22 cellular contexts compared by ENCODE assay signal in the genomic region with DNA sequence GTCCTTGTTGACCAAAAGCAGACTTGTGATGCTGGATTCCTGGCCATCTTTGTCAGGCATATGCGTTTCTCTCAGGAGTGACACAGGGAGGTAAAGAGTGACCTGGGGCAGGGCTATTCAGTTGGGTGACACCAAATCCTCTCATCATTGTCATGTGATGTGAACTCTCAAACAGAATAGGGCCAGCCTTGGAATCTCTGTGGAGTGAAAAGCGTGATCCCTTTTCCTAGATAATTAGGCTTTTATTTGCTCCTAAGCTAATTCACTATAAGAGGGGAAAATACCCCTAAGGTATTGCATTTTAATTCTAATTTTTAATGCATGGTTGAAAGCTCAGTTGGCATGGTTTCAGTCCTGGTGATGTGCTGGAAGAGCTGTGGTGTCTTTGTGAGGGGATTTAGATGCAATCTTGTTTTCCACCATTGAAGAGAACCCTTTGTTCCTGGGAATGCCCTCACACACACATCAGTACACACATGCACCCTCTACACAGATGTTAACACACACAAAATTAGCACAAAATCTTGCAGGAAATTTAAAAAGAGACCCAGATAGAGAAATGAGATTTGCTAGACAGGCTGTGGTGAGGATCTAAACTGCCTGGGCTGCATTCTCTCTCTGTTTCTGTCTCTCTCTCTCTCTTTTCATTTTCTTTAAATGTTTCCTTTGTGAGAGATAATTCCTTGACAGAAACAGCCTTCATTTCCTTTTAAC.
"Had no signal": no experiment of that assay in that cellular context is flagged by ENCODE, and none has a peak within 500 bp of the region (broad histone marks: within the 10 kb centered on the region; RNA-seq: fewer than 3 reads in every experiment).

No MANE protein-coding gene starts in this region.

- H3K4me1 ChIP-seq: ascending aorta had no signal

- H3K4me3 ChIP-seq: ascending aorta had no signal

- H3K9me3 ChIP-seq: ascending aorta had no signal

- DNase-seq: activated CD4-positive, alpha-beta memory T cell treated with anti-CD3 and anti-CD28 coated beads for 36 hours; activated CD4-positive, alpha-beta T cell treated with anti-CD3 and anti-CD28 coated beads, Interleukin-2, amount 10 ng/mL, durations not matched to agents 7 days and 5 days; activated CD4-positive, CD25-positive, alpha-beta regulatory T cell; activated CD8-positive, alpha-beta memory T cell treated with anti-CD3 and anti-CD28 coated beads for 24 hours; activated effector memory CD4-positive, alpha-beta T cell treated with anti-CD3 and anti-CD28 coated beads, Interleukin-2, amount 50 U/mL, for 16 hours; activated naive CD4-positive, alpha-beta T cell treated with Interleukin-2 at 50 U/mL for 16 hours; activated naive CD8-positive, alpha-beta T cell treated with anti-CD3 and anti-CD28 coated beads, Interleukin-2, amount 50 U/mL, for 24 hours; activated T-cell treated with anti-CD3 and anti-CD28 coated beads, Interleukin-2, amount 50 U/mL, for 4 hours; amniotic stem cell; NCI-H146; NCI-H1930; NCI-H2171 treated with DMSO at 0.1 percent for 48 hours; NCI-H226; NCI-H526; NCI-H774; SIG-M5; T-helper 1 cell had no signal

- H3K4me3 Mint-ChIP-seq: activated CD4-positive, alpha-beta memory T cell treated with anti-CD3 and anti-CD28 coated beads for 36 hours; activated CD4-positive, alpha-beta T cell treated with anti-CD3 and anti-CD28 coated beads, Interleukin-2, amount 10 ng/mL, durations not matched to agents 7 days and 5 days; activated naive CD8-positive, alpha-beta T cell treated with anti-CD3 and anti-CD28 coated beads, Interleukin-2, amount 50 U/mL, for 24 hours; activated T-cell treated with anti-CD3 and anti-CD28 coated beads, Interleukin-2, amount 50 U/mL, for 4 hours; brain; central memory CD8-positive, alpha-beta T cell had no signal

- H3K4me1 Mint-ChIP-seq: activated CD4-positive, alpha-beta T cell treated with anti-CD3 and anti-CD28 coated beads, Interleukin-2, amount 10 ng/mL, durations not matched to agents 7 days and 5 days; activated naive CD8-positive, alpha-beta T cell treated with anti-CD3 and anti-CD28 coated beads, Interleukin-2, amount 50 U/mL, for 24 hours; central memory CD8-positive, alpha-beta T cell had no signal

- H3K36me3 Mint-ChIP-seq: activated CD4-positive, alpha-beta memory T cell treated with anti-CD3 and anti-CD28 coated beads for 36 hours; activated naive CD4-positive, alpha-beta T cell treated with anti-CD3 and anti-CD28 coated beads, Interleukin-2, amount 50 U/mL, for 72 hours; brain had no signal

- H3K27ac ChIP-seq: ascending aorta, VCaP had no signal

- H3K27me3 Mint-ChIP-seq: activated CD4-positive, alpha-beta memory T cell treated with anti-CD3 and anti-CD28 coated beads for 36 hours; activated CD4-positive, alpha-beta T cell treated with anti-CD3 and anti-CD28 coated beads, Interleukin-2, amount 10 ng/mL, durations not matched to agents 7 days and 5 days; activated naive CD8-positive, alpha-beta T cell treated with anti-CD3 and anti-CD28 coated beads, Interleukin-2, amount 50 U/mL, for 24 hours had no signal

- ATAC-seq: activated naive CD4-positive, alpha-beta T cell treated with anti-CD3 and anti-CD28 coated beads, Interleukin-2, amount 50 U/mL, for 72 hours; activated naive CD8-positive, alpha-beta T cell treated with anti-CD3 and anti-CD28 coated beads, Interleukin-2, amount 50 U/mL, for 24 hours; activated T-cell treated with anti-CD3 and anti-CD28 coated beads, Interleukin-2, amount 50 U/mL, for 4 hours had no signal

- H3K27me3 ChIP-seq: ascending aorta had no signal

- H3K36me3 ChIP-seq: ascending aorta had no signal

- H3K9me3 Mint-ChIP-seq: activated CD4-positive, alpha-beta memory T cell treated with anti-CD3 and anti-CD28 coated beads for 36 hours; activated CD4-positive, alpha-beta T cell treated with anti-CD3 and anti-CD28 coated beads, Interleukin-2, amount 10 ng/mL, durations not matched to agents 7 days and 5 days; activated naive CD4-positive, alpha-beta T cell treated with anti-CD3 and anti-CD28 coated beads, Interleukin-2, amount 50 U/mL, for 72 hours; activated T-cell treated with anti-CD3 and anti-CD28 coated beads, Interleukin-2, amount 50 U/mL, for 4 hours had no signal

- H3K27ac Mint-ChIP-seq: activated CD4-positive, alpha-beta memory T cell treated with anti-CD3 and anti-CD28 coated beads for 36 hours; activated CD4-positive, alpha-beta T cell treated with anti-CD3 and anti-CD28 coated beads, Interleukin-2, amount 10 ng/mL, durations not matched to agents 7 days and 5 days; activated naive CD4-positive, alpha-beta T cell treated with anti-CD3 and anti-CD28 coated beads, Interleukin-2, amount 50 U/mL, for 72 hours; activated naive CD8-positive, alpha-beta T cell treated with anti-CD3 and anti-CD28 coated beads, Interleukin-2, amount 50 U/mL, for 24 hours had no signal
